In the genomic region with DNA sequence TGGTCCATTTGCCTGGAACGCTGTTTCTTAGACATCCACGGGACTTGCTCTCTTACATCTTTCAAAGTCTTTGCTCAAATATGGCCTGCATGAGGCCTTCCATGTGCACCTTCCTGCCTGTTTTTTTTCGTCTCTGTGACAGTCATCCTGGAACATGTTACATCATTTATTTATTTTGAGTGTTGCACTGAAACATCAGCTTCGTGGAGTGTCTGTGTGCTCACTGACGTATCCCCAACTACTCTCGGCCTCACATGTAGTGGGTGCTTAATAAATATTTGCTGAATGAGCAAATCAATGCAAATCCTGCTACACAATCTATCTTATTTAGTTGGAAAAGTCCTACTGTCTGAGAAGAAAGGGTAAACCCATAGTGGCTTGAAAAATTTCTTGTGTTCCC, we compare ENCODE assay signal across 20 cellular contexts.
"Had no signal": no experiment of that assay in that cellular context is flagged by ENCODE, and none has a peak within 500 bp of the region (broad histone marks: within the 10 kb centered on the region; RNA-seq: fewer than 3 reads in every experiment).

No MANE protein-coding gene starts in this region.

- H3K36me3 Mint-ChIP-seq: immature natural killer cell; naive thymus-derived CD4-positive, alpha-beta T cell had no signal

- H3K36me3 ChIP-seq: esophagus muscularis mucosa, gastrocnemius medialis, heart right ventricle, left ventricle myocardium inferior, sigmoid colon, suprapubic skin, thyroid gland, upper lobe of left lung, vagina had no signal

- H3K9me3 Mint-ChIP-seq: effector memory CD8-positive, alpha-beta T cell; immature natural killer cell; naive thymus-derived CD4-positive, alpha-beta T cell; nephron progenitor cell had no signal

- H3K4me3 Mint-ChIP-seq: effector memory CD8-positive, alpha-beta T cell; naive thymus-derived CD4-positive, alpha-beta T cell; nephron progenitor cell had no signal

- H3K4me1 ChIP-seq: esophagus muscularis mucosa, gastrocnemius medialis, heart right ventricle, left ventricle myocardium inferior, sigmoid colon, suprapubic skin, thyroid gland, upper lobe of left lung, vagina had no signal

- H3K4me3 ChIP-seq: esophagus muscularis mucosa, gastrocnemius medialis, heart right ventricle, left ventricle myocardium inferior, sigmoid colon, skin epidermis, suprapubic skin, thyroid gland, upper lobe of left lung, vagina had no signal

- ATAC-seq: effector memory CD8-positive, alpha-beta T cell; gastrocnemius medialis; heart right ventricle; naive thymus-derived CD4-positive, alpha-beta T cell had no signal

- H3K9me3 ChIP-seq: esophagus muscularis mucosa, gastrocnemius medialis, heart right ventricle, left ventricle myocardium inferior, sigmoid colon, suprapubic skin, thyroid gland, upper lobe of left lung, vagina had no signal

- DNase-seq: effector memory CD8-positive, alpha-beta T cell; gastrocnemius medialis; heart right ventricle; immature natural killer cell; left ventricle myocardium inferior; naive thymus-derived CD4-positive, alpha-beta T cell; nephron progenitor cell; posterior cingulate gyrus; sigmoid colon; stimulated activated CD4-positive, alpha-beta T cell treated with anti-CD3 and anti-CD28 coated beads, Interleukin-12 subunit alpha, Interleukin-12 subunit beta, amount 100 ng/mL, for 4 hours; stimulated activated CD4-positive, alpha-beta T cell treated with anti-CD3 and anti-CD28 coated beads, Interleukin-2, amount 100 ng/mL, for 48 hours; stimulated activated naive CD4-positive, alpha-beta T cell treated with Interleukin-2 at 50 U/mL for 16 hours; thyroid gland; upper lobe of left lung had no signal

- H3K27ac ChIP-seq: epithelial cell of prostate, esophagus muscularis mucosa, gastrocnemius medialis, heart right ventricle, left ventricle myocardium inferior, sigmoid colon, skin epidermis, suprapubic skin, thyroid gland, upper lobe of left lung, vagina had no signal

- H3K27me3 ChIP-seq: esophagus muscularis mucosa, gastrocnemius medialis, sigmoid colon, suprapubic skin, thyroid gland, upper lobe of left lung, vagina had no signal

- H3K4me1 Mint-ChIP-seq: immature natural killer cell; naive thymus-derived CD4-positive, alpha-beta T cell had no signal

- H3K27ac Mint-ChIP-seq: effector memory CD8-positive, alpha-beta T cell; immature natural killer cell; naive thymus-derived CD4-positive, alpha-beta T cell; nephron progenitor cell had no signal

- FAIRE-seq: keratinocyte had no signal
